In the genomic region with DNA sequence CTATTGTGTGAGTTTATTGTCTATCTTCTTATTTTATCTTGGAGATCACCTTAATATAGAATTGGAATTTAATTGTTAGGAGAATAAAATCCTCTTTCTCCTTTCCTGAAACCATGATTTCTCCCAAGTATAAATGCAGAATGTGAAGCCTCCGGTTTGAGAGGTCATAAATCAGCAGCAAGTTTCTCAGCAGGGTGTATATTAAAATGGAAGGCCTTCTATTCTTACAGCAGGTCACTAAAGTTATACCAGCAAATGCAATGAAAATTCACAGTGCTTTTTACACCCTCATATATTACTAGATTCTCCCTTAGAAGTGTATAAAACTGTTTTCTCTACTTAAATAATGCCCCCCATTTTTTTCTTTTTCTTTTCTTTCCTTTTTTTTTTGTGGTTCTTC, we compare ENCODE assay signal across 19 cellular contexts.
DNase-seq lines count a peak whose midpoint lies in the region; ATAC-seq and TF ChIP-seq lines count a peak whose summit lies in the region.
"Had no signal": no experiment of that assay in that cellular context is flagged by ENCODE, and none has a peak within 500 bp of the region (broad histone marks: within the 10 kb centered on the region; RNA-seq: fewer than 3 reads in every experiment).

No MANE protein-coding gene starts in this region.

- no peaks in the 10 kb centered on the region for H3K79me2 ChIP-seq in GM23338 (replicated peaks; ENCODE audit: insufficient read depth)

- no peak overlapping the region for H3K4me3 ChIP-seq in GM23338
- H3K4me3 ChIP-seq: GM12878 had no signal

- H3F3A ChIP-seq in GM23338 (replicated peaks; ENCODE audit: low read depth), result no peaks in the 10 kb centered on the region

- H3K27ac Mint-ChIP-seq in GM23338 (peak overlapping the region; percentile 22; the same call in 1 of the 2 replicates), nephron (peak overlapping the region; percentile 74 to 77 (median 77))
- H3K27ac Mint-ChIP-seq: CD4-positive, alpha-beta T cell had no signal

- no peaks in the 10 kb centered on the region for H3K9me2 ChIP-seq in GM23338 (ENCODE audit: insufficient read depth)

- H3K27ac ChIP-seq in GM23338 (ENCODE audit: low read depth), result no peak overlapping the region
- H3K27ac ChIP-seq: C4-2B, HL-60, KMS-11 had no signal

- H3K4me2 ChIP-seq in GM23338, result no peak overlapping the region
- H3K4me2 ChIP-seq: KMS-11 had no signal

- H3K9me3 Mint-ChIP-seq in GM23338 (no peaks in the 10 kb centered on the region), nephron (no peaks in the 10 kb centered on the region)
- H3K9me3 Mint-ChIP-seq: CD4-positive, alpha-beta T cell had no signal

- no peak for TF ChIP-seq CTCF in GM23338 (conservative IDR thresholded peaks at IDR 0.05; ENCODE audit: low read depth in 2 of 2)
- no peak for TF ChIP-seq CTCF in nephron (IDR thresholded peaks at IDR 0.05; ENCODE audit: unreplicated experiment in 3 of 3)

- H3K4me3 Mint-ChIP-seq in GM23338 (no peak overlapping the region), nephron (no peak overlapping the region)
- H3K4me3 Mint-ChIP-seq: CD4-positive, alpha-beta T cell had no signal

- H3K27me3 ChIP-seq in GM23338 (ENCODE audit: insufficient read depth), result no peaks in the 10 kb centered on the region

- in situ Hi-C loops in ACHN (cut with HindIII; ENCODE audit: low pct_ligation_motif_present, low pct_unique_long_range_greater_than_20kb, low sequenced_read_pairs), result no loop called here

- no peaks in the 10 kb centered on the region for H4K20me1 ChIP-seq in GM23338 (replicated peaks; ENCODE audit: insufficient read depth)

- H3K36me3 Mint-ChIP-seq in GM23338 (ENCODE audit: low read depth) (no peaks in the 10 kb centered on the region), nephron (ENCODE audit: low read depth) (no peaks in the 10 kb centered on the region)

- H3K36me3 ChIP-seq in GM23338 (ENCODE audit: insufficient read depth), result no peaks in the 10 kb centered on the region

- H2AFZ ChIP-seq in GM23338, result no peak overlapping the region

- H3K4me1 Mint-ChIP-seq in GM23338 (peaks cover 27% of the 10 kb centered on the region), nephron (peaks cover 11% of the 10 kb centered on the region)

- no peak for ATAC-seq in GM23338
- ATAC-seq in GM19467 (IDR thresholded peaks at IDR 0.05; ENCODE audit: unreplicated experiment), result no peak
- ATAC-seq: HCT116 had no signal

- DNase-seq in NCI-H146 (lab: John Stamatoyannopoulos, UW) (peak; percentile 27), NCI-H146 treated with DMSO at 0.1 percent for 48 hours (lab: John Stamatoyannopoulos, UW; ENCODE audit: unreplicated experiment) (no peak), GM23338 (ENCODE audit: low spot score) (no peak), NCI-H2227 treated with DMSO at 0.1 percent for 48 hours (lab: John Stamatoyannopoulos, UW) (peak; percentile 21), ACHN (no peak), GDM1 (lab: John Stamatoyannopoulos, UW) (no peak)
- DNase-seq: AML-193; Caco-2; CD4-positive, alpha-beta T cell; DMS79 treated with DMSO at 0.1 percent for 48 hours; GOT3; H7 had no signal

- H3K27me3 Mint-ChIP-seq in GM23338 (ENCODE audit: insufficient read depth, low read depth, poor library complexity) (no peaks in the 10 kb centered on the region), nephron (ENCODE audit: low read depth) (no peaks in the 10 kb centered on the region)

- H3K4me1 ChIP-seq in GM23338 (ENCODE audit: insufficient read depth), result peaks cover 13% of the 10 kb centered on the region; the same call in 1 of the 2 replicates
- H3K4me1 ChIP-seq: Caco-2 had no signal

TF ChIP-seq in GM23338, 12 proteins besides CTCF, POLR2A, EP300 and RAD21:
- no peak for TF ChIP-seq POLR2AphosphoS5 (IDR thresholded peaks at IDR 0.05; ENCODE audit: low read depth)
- no peak for TF ChIP-seq ZNF331 (CRISPR knock-in tag; IDR thresholded peaks at IDR 0.05; ENCODE audit: low read depth)

Comparison
In these comparisons a context has a peak if more than half of its experiments do, and no peak if none do; other contexts are left out.
1. DNase-seq: peak in NCI-H146 (single experiment) and NCI-H2227 treated with DMSO at 0.1 percent for 48 hours (single experiment); none in NCI-H146 treated with DMSO at 0.1 percent for 48 hours (single experiment), GM23338 (single experiment), ACHN (single experiment) and GDM1 (single experiment).